Comparison of ENCODE assay signal across 23 cellular contexts in genomic region chr3:46706771-46707582, GRCh38. TPM values are rescaled to one million over a fixed set of nuclear protein-coding genes. Genes with fewer than 3 reads are reported as not detected.
DNase-seq lines count a peak whose midpoint lies in the region; ATAC-seq, FAIRE-seq and TF ChIP-seq lines count a peak whose summit lies in the region.
"Had no signal": no experiment of that assay in that cellular context is flagged by ENCODE, and none has a peak within 500 bp of the region (broad histone marks: within the 10 kb centered on the region; RNA-seq: fewer than 3 reads in every experiment).

No MANE protein-coding gene starts in this region.

- H3K4me1 ChIP-seq in right lobe of liver (no peaks in the 10 kb centered on the region), HepG2 (ENCODE audit: insufficient read depth, low read length) (peaks cover 11% of the 10 kb centered on the region), lower lobe of right lung (no peaks in the 10 kb centered on the region), aorta (ENCODE audit: control insufficient read depth in 1 of 2, insufficient read depth in 2 of 2, low read length in 2 of 2) (no peaks in the 10 kb centered on the region)

- in situ Hi-C loops in HepG2 (cut with HindIII; ENCODE audit: extremely low pct_ligation_motif_present, low pct_unique_long_range_greater_than_20kb): no loop called here

- TF ChIP-seq CTCF in right lobe of liver (IDR thresholded peaks at IDR 0.05) (no peak), HepG2 (CRISPR knock-in tag; IDR thresholded peaks at IDR 0.05) (no peak), WERI-Rb-1 (IDR thresholded peaks at IDR 0.05; ENCODE audit: low read depth, low read length) (0 out of 2 replicates have a peak, but pooled peaks have one; percentile 10), lower lobe of right lung (IDR thresholded peaks at IDR 0.05) (no peak)

- FAIRE-seq in HepG2 (lab: Jason Lieb, UNC): no peak
- FAIRE-seq: GM12891 had no signal

- no peak overlapping the region for H2AFZ ChIP-seq in HepG2 (ENCODE audit: low read length)
- H2AFZ ChIP-seq: hepatocyte had no signal

- no peaks in the 10 kb centered on the region for H3K79me2 ChIP-seq in HepG2 (ENCODE audit: insufficient read depth, low read length)
- H3K79me2 ChIP-seq: hepatocyte had no signal

- DNase-seq in right lobe of liver (peak in 2 of 3 donors; percentile 39 to 43), HepG2 (ENCODE audit: low spot score) (no peak), WERI-Rb-1 (no peak), lower lobe of right lung (peak; percentile 25), aorta (peak; percentile 37 to 41), superior temporal gyrus (ENCODE audit: extremely low spot score) (no peak), caudate nucleus (lab: John Stamatoyannopoulos, UW) (no peak)
- DNase-seq: activated CD4-positive, alpha-beta T cell treated with anti-CD3 and anti-CD28 coated beads for 48 hours; activated CD8-positive, alpha-beta memory T cell treated with anti-CD3 and anti-CD28 coated beads, Interleukin-2, amount 50 U/mL, for 48 hours; AML-193; effector memory CD8-positive, alpha-beta T cell; GF-D8; kidney glomerular epithelial cell; NCI-H2107; NCI-H524 treated with DMSO at 0.1 percent for 48 hours; nucleus accumbens; stimulated activated CD4-positive, alpha-beta T cell treated with anti-CD3 and anti-CD28 coated beads, Interleukin-4, amount 100 ng/mL, for 24 hours; T-helper 2 cell had no signal

- H3K9me3 ChIP-seq in right lobe of liver: no peaks in the 10 kb centered on the region
- H3K9me3 ChIP-seq in HepG2 (ENCODE audit: low read length): no peaks in the 10 kb centered on the region
- H3K9me3 ChIP-seq in WERI-Rb-1 (ENCODE audit: severe bottlenecking): no peaks in the 10 kb centered on the region
- H3K9me3 ChIP-seq in lower lobe of right lung: no peaks in the 10 kb centered on the region
- no peaks in the 10 kb centered on the region for H3K9me3 ChIP-seq in aorta (ENCODE audit: control insufficient read depth, low read length)

- H3K36me3 ChIP-seq in right lobe of liver: no peaks in the 10 kb centered on the region
- no peaks in the 10 kb centered on the region for H3K36me3 ChIP-seq in HepG2 (replicated peaks in 1 of 2; ENCODE audit: control insufficient read depth in 1 of 2, insufficient read depth in 2 of 2, low read length in 2 of 2)
- no peaks in the 10 kb centered on the region for H3K36me3 ChIP-seq in WERI-Rb-1
- no peaks in the 10 kb centered on the region for H3K36me3 ChIP-seq in lower lobe of right lung
- H3K36me3 ChIP-seq in aorta (ENCODE audit: control insufficient read depth in 1 of 2, insufficient read depth in 2 of 2, low read length in 1 of 2): no peaks in the 10 kb centered on the region

- no CpG with 5 or more reads among the region's 13 CpGs for WGBS in right lobe of liver (ENCODE audit: insufficient coverage, low coverage, low lambda C conversion rate, missing lambda C conversion rate)
- WGBS in HepG2 (ENCODE audit: low lambda C conversion rate): 10% methylated on average over 7 of the region's 13 CpGs
- WGBS in aorta, 2 donors: 75 to 82% methylated on average over 10 to 13 of the region's 13 CpGs

- H3K27me3 ChIP-seq in right lobe of liver (no peaks in the 10 kb centered on the region), HepG2 (ENCODE audit: control insufficient read depth in 1 of 2, insufficient read depth in 2 of 2, low read length in 2 of 2) (peaks cover 1 to 15% of the 10 kb centered on the region in 2 experiments; a peak in 3 of 5 replicates), WERI-Rb-1 (ENCODE audit: insufficient read depth, low read depth, severe bottlenecking) (no peaks in the 10 kb centered on the region), lower lobe of right lung (ENCODE audit: low read depth) (peaks cover 10% of the 10 kb centered on the region), aorta (ENCODE audit: control insufficient read depth in 1 of 2, insufficient read depth in 2 of 2, low read length in 1 of 2) (no peaks in the 10 kb centered on the region)

- TF ChIP-seq POLR2A in right lobe of liver (IDR thresholded peaks at IDR 0.05) (no peak), HepG2 (IDR thresholded peaks at IDR 0.05; ENCODE audit: insufficient read depth in 1 of 2, low read depth in 2 of 2, low read length in 2 of 2) (no peak)

- no peaks in the 10 kb centered on the region for H4K20me1 ChIP-seq in HepG2 (ENCODE audit: insufficient read depth, low read length)

- POLR2A ChIA-PET in HepG2 (lab: Yijun Ruan, JAX): no interaction called here

- H3K4me3 ChIP-seq in right lobe of liver (no peak overlapping the region), HepG2 (replicated peaks in 1 of 3; ENCODE audit: insufficient read depth in 1 of 3, low read depth in 2 of 3, low read length in 3 of 3) (no peak overlapping the region), WERI-Rb-1 (ENCODE audit: low read depth, low read length) (no peak overlapping the region), lower lobe of right lung (no peak overlapping the region), aorta (ENCODE audit: low read length in 2 of 2) (no peak overlapping the region)
- H3K4me3 ChIP-seq: hepatocyte had no signal

- TF ChIP-seq EP300 in HepG2 (IDR thresholded peaks at IDR 0.05; ENCODE audit: low read depth in 2 of 2, low read length in 2 of 2) (no peak), HepG2 (CRISPR knock-in tag; IDR thresholded peaks at IDR 0.05; ENCODE audit: borderline replicate concordance) (no peak)

- TF ChIP-seq RAD21 in HepG2 (CRISPR knock-in tag; IDR thresholded peaks at IDR 0.05): no peak

- intact Hi-C loops in right lobe of liver (cut with DNase I): loop anchor here in 1 of 2 donors (5.0 kb wide), 1 partner anchor 195 kb away; no protein-coding TSS in a partner anchor
- intact Hi-C loops in HepG2 (cut with micrococcal nuclease; ENCODE audit: unreplicated experiment): no loop called here
- intact Hi-C loops in lower lobe of right lung (cut with DNase I): loop anchor here (10.0 kb wide), 1 partner anchor 188 kb away; no protein-coding TSS in a partner anchor
- intact Hi-C loops in aorta (cut with DNase I): loop anchor here (5.0 to 10.0 kb wide), 3 partner anchors 140 to 298 kb away; partner anchors contain the start of gene MYL3 (in 1 of the 2)

- no peak overlapping the region for H3K9ac ChIP-seq in HepG2 (ENCODE audit: insufficient read depth, low read depth, low read length)

- no TSS peak for BruUV-seq in HepG2 (replicated peaks; lab: Mats Ljungman, UMichigan)

- CTCF ChIA-PET in HepG2 (lab: Yijun Ruan, JAX; ENCODE audit: low intra/inter-chr PET ratio, low total read pairs): no interaction called here

- ATAC-seq in right lobe of liver: no peak
- no peak for ATAC-seq in HepG2
- no peak for ATAC-seq in lower lobe of right lung
- ATAC-seq in aorta (ENCODE audit: low FRiP score): no peak
- ATAC-seq in HG03280 (IDR thresholded peaks at IDR 0.05; ENCODE audit: unreplicated experiment): no peak
- ATAC-seq: effector memory CD8-positive, alpha-beta T cell had no signal

- no peak overlapping the region for H3K4me2 ChIP-seq in HepG2 (ENCODE audit: low read depth, low read length)
- H3K4me2 ChIP-seq: hepatocyte had no signal

- H3K27ac ChIP-seq in right lobe of liver: no peak overlapping the region
- no peak overlapping the region for H3K27ac ChIP-seq in HepG2 (ENCODE audit: extremely low read length, insufficient read depth, low read length)
- H3K27ac ChIP-seq in WERI-Rb-1: no peak overlapping the region
- H3K27ac ChIP-seq in lower lobe of right lung: no peak overlapping the region
- no peak overlapping the region for H3K27ac ChIP-seq in aorta (ENCODE audit: low read depth in 1 of 2, low read length in 2 of 2)
- H3K27ac ChIP-seq in caudate nucleus (ENCODE audit: low read depth, low read length): no peak overlapping the region
- H3K27ac ChIP-seq: hepatocyte had no signal

RNA-seq across cellular contexts. Expression of gene TMIE, which starts 5.8 kb away (rescaled TPM):
- total RNA-seq in right lobe of liver: under 1 TPM; 0.21 to 0.79 (median 0.34) TPM
- total RNA-seq in HepG2 (2016; rRNA removed; fragmentation: Illumina TruSeq; extraction: Trizol): not detected in 2 replicates
- total RNA-seq in HepG2 (2016; cell fraction: cytosol; rRNA removed; fragmentation: Illumina TruSeq; extraction: Trizol; ENCODE audit: low read depth): not detected in 2 replicates
- not detected in 2 replicates for total RNA-seq in HepG2 (2016; cell fraction: insoluble cytoplasmic fraction; rRNA removed; fragmentation: Illumina TruSeq; extraction: Trizol)
- total RNA-seq in HepG2 (2016; cell fraction: membrane; rRNA removed; fragmentation: Illumina TruSeq; extraction: Trizol): not detected in 2 replicates
- total RNA-seq in HepG2 (2016; cell fraction: nucleus; rRNA removed; fragmentation: Illumina TruSeq; extraction: Trizol): not detected in 2 replicates
- not detected in 2 replicates for polyA plus RNA-seq in HepG2 (2011; rRNA removed)
- polyA plus RNA-seq in HepG2 (2011; cell fraction: cytosol; rRNA removed): not detected in 2 replicates
- polyA plus RNA-seq in HepG2 (2011; cell fraction: nucleus; rRNA removed): not detected in 2 replicates
- not detected in 2 replicates for polyA plus RNA-seq in HepG2 (2012)
- not detected in 2 replicates for polyA plus RNA-seq in HepG2 (2016; cell fraction: cytosol; fragmentation: Illumina TruSeq; extraction: Trizol; ENCODE audit: low read depth)
- not detected in 2 replicates for polyA plus RNA-seq in HepG2 (2016; cell fraction: insoluble cytoplasmic fraction; fragmentation: Illumina TruSeq; extraction: Trizol; ENCODE audit: low read depth)
- not detected in 2 replicates for polyA plus RNA-seq in HepG2 (2016; cell fraction: membrane; fragmentation: Illumina TruSeq; extraction: Trizol; ENCODE audit: low read depth)
- not detected in 2 replicates for polyA plus RNA-seq in HepG2 (2016; cell fraction: nucleus; fragmentation: Illumina TruSeq; extraction: Trizol; ENCODE audit: insufficient read depth, low read depth)
- 0.14 TPM in 1 of 2 replicates, not detected in the other for polyA minus RNA-seq in HepG2 (2011; rRNA and poly(A)+ RNA removed; ENCODE audit: low replicate concordance)
- polyA minus RNA-seq in HepG2 (2011; cell fraction: cytosol; rRNA and poly(A)+ RNA removed): not detected in 2 replicates
- not detected in 2 replicates for polyA minus RNA-seq in HepG2 (2011; cell fraction: nucleus; rRNA and poly(A)+ RNA removed)
- total RNA-seq in lower lobe of right lung: 1.0 TPM
- total RNA-seq in aorta: under 1 TPM; 0.55 to 0.99 TPM
- polyA plus RNA-seq in aorta: under 1 TPM; 0.75 to 1.00 TPM

RNA-seq across cellular contexts. Expression of gene PRSS50, which starts 10.7 kb away (rescaled TPM):
- under 1 TPM in 4 of 6 experiments, not detected in 2; 0.07 to 0.42 (median 0.13) TPM for total RNA-seq in right lobe of liver
- not detected in 2 replicates for total RNA-seq in HepG2 (2016; rRNA removed; fragmentation: Illumina TruSeq; extraction: Trizol)
- total RNA-seq in HepG2 (2016; cell fraction: cytosol; rRNA removed; fragmentation: Illumina TruSeq; extraction: Trizol; ENCODE audit: low read depth): not detected in 2 replicates
- total RNA-seq in HepG2 (2016; cell fraction: insoluble cytoplasmic fraction; rRNA removed; fragmentation: Illumina TruSeq; extraction: Trizol): not detected in 2 replicates
- total RNA-seq in HepG2 (2016; cell fraction: membrane; rRNA removed; fragmentation: Illumina TruSeq; extraction: Trizol): not detected in 2 replicates
- not detected in 2 replicates for total RNA-seq in HepG2 (2016; cell fraction: nucleus; rRNA removed; fragmentation: Illumina TruSeq; extraction: Trizol)
- not detected in 2 replicates for polyA plus RNA-seq in HepG2 (2011; rRNA removed)
- polyA plus RNA-seq in HepG2 (2011; cell fraction: cytosol; rRNA removed): not detected in 2 replicates
- polyA plus RNA-seq in HepG2 (2011; cell fraction: nucleus; rRNA removed): not detected in 2 replicates
- polyA plus RNA-seq in HepG2 (2012): not detected in 2 replicates
- polyA plus RNA-seq in HepG2 (2016; cell fraction: cytosol; fragmentation: Illumina TruSeq; extraction: Trizol; ENCODE audit: low read depth): not detected in 2 replicates
- not detected in 2 replicates for polyA plus RNA-seq in HepG2 (2016; cell fraction: insoluble cytoplasmic fraction; fragmentation: Illumina TruSeq; extraction: Trizol; ENCODE audit: low read depth)
- polyA plus RNA-seq in HepG2 (2016; cell fraction: membrane; fragmentation: Illumina TruSeq; extraction: Trizol; ENCODE audit: low read depth): not detected in 2 replicates
- polyA plus RNA-seq in HepG2 (2016; cell fraction: nucleus; fragmentation: Illumina TruSeq; extraction: Trizol; ENCODE audit: insufficient read depth, low read depth): not detected in 2 replicates
- not detected in 2 replicates for polyA minus RNA-seq in HepG2 (2011; rRNA and poly(A)+ RNA removed; ENCODE audit: low replicate concordance)
- not detected in 2 replicates for polyA minus RNA-seq in HepG2 (2011; cell fraction: cytosol; rRNA and poly(A)+ RNA removed)
- not detected in 2 replicates for polyA minus RNA-seq in HepG2 (2011; cell fraction: nucleus; rRNA and poly(A)+ RNA removed)
- 0.41 TPM for total RNA-seq in lower lobe of right lung
- total RNA-seq in aorta: not detected
- under 1 TPM in 1 of 2 donors, not detected in 1; 0.31 TPM for polyA plus RNA-seq in aorta
- total RNA-seq: mononuclear cell, subcutaneous adipose tissue had no signal

RNA-seq across cellular contexts. Expression of gene ALS2CL, which starts 13.5 kb away (rescaled TPM):
- total RNA-seq in right lobe of liver (10 to 100 TPM; 12.3 to 19.1 (median 15.9) TPM), HepG2 (2016; rRNA removed; fragmentation: Illumina TruSeq; extraction: Trizol) (not detected in 2 replicates), lower lobe of right lung (59.7 TPM), aorta (10 to 100 TPM; 21.0 to 28.7 TPM)
- not detected in 2 replicates for total RNA-seq in HepG2 (2016; cell fraction: cytosol; rRNA removed; fragmentation: Illumina TruSeq; extraction: Trizol; ENCODE audit: low read depth)
- total RNA-seq in HepG2 (2016; cell fraction: insoluble cytoplasmic fraction; rRNA removed; fragmentation: Illumina TruSeq; extraction: Trizol): not detected in 2 replicates
- total RNA-seq in HepG2 (2016; cell fraction: membrane; rRNA removed; fragmentation: Illumina TruSeq; extraction: Trizol): not detected in 2 replicates
- not detected in 2 replicates for total RNA-seq in HepG2 (2016; cell fraction: nucleus; rRNA removed; fragmentation: Illumina TruSeq; extraction: Trizol)
- polyA plus RNA-seq in HepG2 (2011; rRNA removed) (not detected in 2 replicates), aorta (10 to 100 TPM in 1 of 2 donors, 1 to 10 TPM in 1; 3.8 to 40.7 TPM)
- polyA plus RNA-seq in HepG2 (2011; cell fraction: cytosol; rRNA removed): not detected in 2 replicates
- polyA plus RNA-seq in HepG2 (2011; cell fraction: nucleus; rRNA removed): 0.03 TPM in 1 of 2 replicates, not detected in the other
- not detected in 2 replicates for polyA plus RNA-seq in HepG2 (2012)
- not detected in 2 replicates for polyA plus RNA-seq in HepG2 (2016; cell fraction: cytosol; fragmentation: Illumina TruSeq; extraction: Trizol; ENCODE audit: low read depth)
- not detected in 2 replicates for polyA plus RNA-seq in HepG2 (2016; cell fraction: insoluble cytoplasmic fraction; fragmentation: Illumina TruSeq; extraction: Trizol; ENCODE audit: low read depth)
- not detected in 2 replicates for polyA plus RNA-seq in HepG2 (2016; cell fraction: membrane; fragmentation: Illumina TruSeq; extraction: Trizol; ENCODE audit: low read depth)
- not detected in 2 replicates for polyA plus RNA-seq in HepG2 (2016; cell fraction: nucleus; fragmentation: Illumina TruSeq; extraction: Trizol; ENCODE audit: insufficient read depth, low read depth)
- 20.4 TPM in 1 of 2 replicates, not detected in the other for polyA minus RNA-seq in HepG2 (2011; rRNA and poly(A)+ RNA removed; ENCODE audit: low replicate concordance)
- polyA minus RNA-seq in HepG2 (2011; cell fraction: cytosol; rRNA and poly(A)+ RNA removed): 0.20 TPM in 1 of 2 replicates, not detected in the other
- not detected in 2 replicates for polyA minus RNA-seq in HepG2 (2011; cell fraction: nucleus; rRNA and poly(A)+ RNA removed)

Comparison
In these comparisons a context has a peak if more than half of its experiments do, and no peak if none do; other contexts are left out.
1. DNase-seq: peak in right lobe of liver (2 of 3), lower lobe of right lung (single experiment) and aorta (2 of 2); none in HepG2 (single experiment), WERI-Rb-1 (single experiment), superior temporal gyrus (single experiment) and caudate nucleus (0 of 61).
2. RNA of gene ALS2CL, which starts 13.5 kb away (total RNA-seq): 59.7 TPM in lower lobe of right lung (single experiment), 21.0 to 28.7 TPM in aorta and 12.3 to 19.1 TPM in right lobe of liver; not detected in HepG2; every median in the first group is over 10 times any median in the second.